8 cellular contexts compared by ENCODE assay signal in genomic region chr2:55232863-55233657, GRCh38. TPM values are rescaled to one million over a fixed set of nuclear protein-coding genes. Genes with fewer than 3 reads are reported as not detected.
A peak's percentile ranks its signal among the peaks of the same experiment; 100 is the strongest.
DNase-seq lines count a peak whose midpoint lies in the region; ATAC-seq, FAIRE-seq and TF ChIP-seq lines count a peak whose summit lies in the region.

No MANE protein-coding gene starts in this region.

- H3K36me3 ChIP-seq in brain microvascular endothelial cell (replicated peaks) (peaks cover 28% of the 10 kb centered on the region), kidney (ENCODE audit: control insufficient read depth in 1 of 2, insufficient read depth in 2 of 2, low read length in 2 of 2) (peaks cover 19 to 32% of the 10 kb centered on the region in 2 donors)

- H3K27me3 ChIP-seq in brain microvascular endothelial cell (replicated peaks), result no peaks in the 10 kb centered on the region

- TF ChIP-seq CTCF in brain microvascular endothelial cell (IDR thresholded peaks at IDR 0.05; ENCODE audit: low read depth, low read length, missing control alignments) (no peak), kidney (IDR thresholded peaks at IDR 0.05; ENCODE audit: borderline replicate concordance, extremely low read depth, insufficient read depth) (no peak), D721Med (IDR thresholded peaks at IDR 0.05; ENCODE audit: insufficient read depth, missing control alignments) (no peak)

- peak overlapping the region; percentile 81 to 98 for H3K9ac ChIP-seq in kidney (ENCODE audit: low read length in 2 of 2)

- in situ Hi-C loops in brain microvascular endothelial cell (cut with HindIII; ENCODE audit: low pct_ligation_motif_present, low sequenced_read_pairs), result no loop called here

- H3K9me3 ChIP-seq in kidney (ENCODE audit: control insufficient read depth in 1 of 2, low read length in 2 of 2), result no peaks in the 10 kb centered on the region

- peak; percentile 2 for ATAC-seq in HG03139 (IDR thresholded peaks at IDR 0.05; ENCODE audit: unreplicated experiment)

- no peak for FAIRE-seq in kidney (lab: Jason Lieb, UNC)
- no peak for FAIRE-seq in D721Med (lab: Jason Lieb, UNC)

- DNase-seq in DMS53 (lab: John Stamatoyannopoulos, UW) (peak; percentile 62), DMS53 treated with DMSO at 0.1 percent for 48 hours (lab: John Stamatoyannopoulos, UW; ENCODE audit: unreplicated experiment) (no peak), T-helper 2 cell (peak; percentile 23 to 76 (median 51)), brain microvascular endothelial cell (no peak), kidney (peak; percentile 79), D721Med (ENCODE audit: insufficient read length, low spot score) (no peak)
- DNase-seq in stimulated activated CD4-positive, alpha-beta T cell treated with anti-CD3 and anti-CD28 coated beads, Interleukin-2, amount 100 ng/mL, for 4 hours (ENCODE audit: low read depth), result peak; percentile 30

- intact Hi-C loops in kidney (cut with DNase I), result no loop called here

- H3K4me3 ChIP-seq in brain microvascular endothelial cell (ENCODE audit: low read depth, low read length), result peak overlapping the region; percentile 98
- H3K4me3 ChIP-seq in kidney (ENCODE audit: low read length in 2 of 2), result peak overlapping the region; percentile 92 to 97

- peaks cover 2 to 8% of the 10 kb centered on the region in 2 donors for H3K4me1 ChIP-seq in kidney (ENCODE audit: control insufficient read depth in 1 of 2, insufficient read depth in 1 of 2, low read depth in 1 of 2, low read length in 2 of 2)

- H3K27ac ChIP-seq in brain microvascular endothelial cell (peak overlapping the region; percentile 97), kidney (ENCODE audit: low read depth in 2 of 2, low read length in 2 of 2) (peak overlapping the region; percentile 97 to 99)

RNA-seq across cellular contexts. Expression of gene RPS27A, which starts 0.6 kb away (rescaled TPM):
- total RNA-seq in kidney, result 896 TPM
- polyA plus RNA-seq in kidney (ENCODE audit: insufficient read depth, low read depth, low replicate concordance), result 1,835 TPM

RNA-seq across cellular contexts. Expression of gene CLHC1, which starts 1.0 kb away (rescaled TPM):
- 14.0 TPM for total RNA-seq in kidney
- 8.3 TPM for polyA plus RNA-seq in kidney (ENCODE audit: insufficient read depth, low read depth, low replicate concordance)

RNA-seq across cellular contexts. Expression of gene MTIF2, which starts 36.0 kb away (rescaled TPM):
- 27.3 TPM for total RNA-seq in kidney
- polyA plus RNA-seq in kidney (ENCODE audit: insufficient read depth, low read depth, low replicate concordance), result 26.0 TPM

Comparison
In these comparisons a context has a peak if more than half of its experiments do, and no peak if none do; other contexts are left out.
1. DNase-seq: peak in DMS53 (single experiment), T-helper 2 cell (5 of 5), kidney (single experiment) and stimulated activated CD4-positive, alpha-beta T cell treated with anti-CD3 and anti-CD28 coated beads, Interleukin-2, amount 100 ng/mL, for 4 hours (single experiment); none in DMS53 treated with DMSO at 0.1 percent for 48 hours (single experiment), brain microvascular endothelial cell (single experiment) and D721Med (single experiment).